ENCODE assay signal across 8 cellular contexts in the genomic region with DNA sequence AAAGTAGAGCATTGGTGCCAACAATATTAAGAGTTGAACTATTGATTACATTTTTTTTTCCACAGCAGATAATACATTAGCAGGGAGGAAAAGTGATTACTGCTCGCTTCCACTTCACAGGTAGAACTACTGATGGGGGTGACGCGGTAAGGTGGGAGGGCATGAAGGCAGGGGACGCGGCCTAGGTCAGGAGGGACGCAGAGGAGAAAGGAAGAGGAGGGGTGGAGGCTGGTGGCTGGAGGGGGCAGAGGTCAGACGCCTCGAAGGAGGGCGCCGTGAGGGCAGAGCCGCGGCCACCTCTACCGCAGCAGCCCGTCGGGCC. TPM values are rescaled to one million over a fixed set of nuclear protein-coding genes. Genes with fewer than 3 reads are reported as not detected.
DNase-seq lines count a peak whose midpoint lies in the region; ATAC-seq and TF ChIP-seq lines count a peak whose summit lies in the region.

No MANE protein-coding gene starts in this region.

- no peaks in the 10 kb centered on the region for H3K9me3 ChIP-seq in BE2C

- TF ChIP-seq CTCF in BE2C (IDR thresholded peaks at IDR 0.05; ENCODE audit: low read depth, low read length) (no peak), cardiac fibroblast (IDR thresholded peaks at IDR 0.05; ENCODE audit: low read depth, low read length) (no peak), omental fat pad (IDR thresholded peaks at IDR 0.05) (no peak)

- DNase-seq in BE2C (no peak), cardiac fibroblast (ENCODE audit: low read depth in 2 of 2) (peak in 1 of 2 donors; percentile 5), naive B cell (no peak), omental fat pad (ENCODE audit: low spot score) (no peak), GDM1 (lab: John Stamatoyannopoulos, UW) (no peak), mesenteric fat pad (ENCODE audit: low spot score) (no peak), NCI-H510A treated with DMSO at 0.1 percent for 48 hours (lab: John Stamatoyannopoulos, UW) (no peak)

- H3K4me3 ChIP-seq in BE2C (ENCODE audit: low read depth, low read length) = peak overlapping the region; percentile 35
- peak overlapping the region; percentile 36 to 66 for H3K4me3 ChIP-seq in cardiac fibroblast (replicated peaks in 1 of 2; ENCODE audit: low read depth in 2 of 2, low read length in 2 of 2)

- no peaks in the 10 kb centered on the region for H3K9me3 Mint-ChIP-seq in naive B cell

- H3K36me3 Mint-ChIP-seq in naive B cell = peaks cover 0 to 9% of the 10 kb centered on the region in 2 donors

- no peaks in the 10 kb centered on the region for H3K36me3 ChIP-seq in BE2C

- peaks cover 0 to 4% (median 0%) of the 10 kb centered on the region in 3 donors for H3K27me3 Mint-ChIP-seq in naive B cell

- H3K4me1 ChIP-seq in BE2C = peaks cover 3% of the 10 kb centered on the region; the same call in 1 of the 2 replicates

- H3K27ac Mint-ChIP-seq in naive B cell = peak overlapping the region in 5 of 6 donors; percentile 24 to 93 (median 69)

- peak overlapping the region; percentile 70 to 92 (median 86) for H3K4me3 Mint-ChIP-seq in naive B cell

- peaks cover 4% of the 10 kb centered on the region; the same call in 1 of the 2 replicates for H3K27me3 ChIP-seq in BE2C

- peak; percentile 11 for ATAC-seq in HG03025 (IDR thresholded peaks at IDR 0.05; ENCODE audit: low FRiP score, unreplicated experiment)
- peak; percentile 12 to 18 for ATAC-seq in naive B cell (ENCODE audit: low read depth in 2 of 2)
- ATAC-seq in omental fat pad (ENCODE audit: low FRiP score) = no peak

- peaks cover 8 to 19% (median 12%) of the 10 kb centered on the region in 3 donors for H3K4me1 Mint-ChIP-seq in naive B cell

RNA-seq across cellular contexts. Expression of gene B3GLCT, which starts 0.3 kb away (rescaled TPM):
- 1.1 TPM for polyA plus RNA-seq in BE2C (2012; ENCODE audit: insufficient read depth, insufficient read length, low read depth)
- polyA plus RNA-seq in naive B cell (ENCODE audit: low read depth in 6 of 6) = 1 to 10 TPM; 3.2 to 9.1 (median 6.0) TPM
- total RNA-seq in omental fat pad (10 to 100 TPM in 1 of 4 donors, 1 to 10 TPM in 3; 5.4 to 16.4 (median 6.6) TPM), mesenteric fat pad (4.7 TPM)

RNA-seq across cellular contexts. Expression of gene HSPH1, which starts 37.8 kb away (rescaled TPM):
- 108 TPM for polyA plus RNA-seq in BE2C (2012; ENCODE audit: insufficient read depth, insufficient read length, low read depth)
- 10 to 100 TPM; 24.3 to 43.1 (median 31.4) TPM for polyA plus RNA-seq in naive B cell (ENCODE audit: low read depth in 6 of 6)
- total RNA-seq in omental fat pad = 100 to 1,000 TPM in 1 of 4 donors, 10 to 100 TPM in 3; 36.2 to 340 (median 66.4) TPM
- 59.6 TPM for total RNA-seq in mesenteric fat pad
